Comparison of ENCODE assay signal across 1 cellular context in genomic region chr12:2834581-2835491, GRCh38.
TF ChIP-seq lines count a peak whose summit lies in the region.

A gene with protein sequence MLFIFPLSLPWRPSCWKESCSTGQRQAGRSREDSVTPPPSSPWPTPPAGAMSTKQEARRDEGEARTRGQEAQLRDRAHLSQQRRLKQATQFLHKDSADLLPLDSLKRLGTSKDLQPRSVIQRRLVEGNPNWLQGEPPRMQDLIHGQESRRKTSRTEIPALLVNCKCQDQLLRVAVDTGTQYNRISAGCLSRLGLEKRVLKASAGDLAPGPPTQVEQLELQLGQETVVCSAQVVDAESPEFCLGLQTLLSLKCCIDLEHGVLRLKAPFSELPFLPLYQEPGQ (minus strand): TSS chr12:2835035. CDS start chr12:2834983, 52 bp downstream.

TF ChIP-seq in HCT116, 20 proteins besides CTCF, POLR2A, EP300 and RAD21 (continued from another document):
- no peak for TF ChIP-seq REST (IDR thresholded peaks at IDR 0.05; ENCODE audit: low read depth)
- TF ChIP-seq ZNF274 (IDR thresholded peaks at IDR 0.05; ENCODE audit: low read depth, low read length): no peak
- TF ChIP-seq TCF7L2 (IDR thresholded peaks at IDR 0.05; ENCODE audit: borderline replicate concordance, extremely low read depth, insufficient read depth, insufficient read length): no peak
- no peak for TF ChIP-seq ZFX (IDR thresholded peaks at IDR 0.05)
- TF ChIP-seq YY1 (IDR thresholded peaks at IDR 0.05; ENCODE audit: extremely low read depth, insufficient replicate concordance, low read depth, low read length): no peak
- no peak for TF ChIP-seq CBX3 (IDR thresholded peaks at IDR 0.05; ENCODE audit: low read depth)
- no peak for TF ChIP-seq SIN3A (IDR thresholded peaks at IDR 0.05; ENCODE audit: low read depth)
- no peak for TF ChIP-seq ATF3 (IDR thresholded peaks at IDR 0.05)
- TF ChIP-seq FOSL1 (IDR thresholded peaks at IDR 0.05; ENCODE audit: low read depth): no peak
- no peak for TF ChIP-seq EGR1 (IDR thresholded peaks at IDR 0.05; ENCODE audit: low read depth)
- TF ChIP-seq EZH2 (IDR thresholded peaks at IDR 0.05): no peak
- no peak for TF ChIP-seq SP1 (IDR thresholded peaks at IDR 0.05; ENCODE audit: low read depth)
- no peak for TF ChIP-seq ELF1 (IDR thresholded peaks at IDR 0.05; ENCODE audit: borderline replicate concordance, low read depth)
TF ChIP-seq in HCT116: peak in this region for 0.
